1 cellular context compared by ENCODE assay signal in the genomic region with DNA sequence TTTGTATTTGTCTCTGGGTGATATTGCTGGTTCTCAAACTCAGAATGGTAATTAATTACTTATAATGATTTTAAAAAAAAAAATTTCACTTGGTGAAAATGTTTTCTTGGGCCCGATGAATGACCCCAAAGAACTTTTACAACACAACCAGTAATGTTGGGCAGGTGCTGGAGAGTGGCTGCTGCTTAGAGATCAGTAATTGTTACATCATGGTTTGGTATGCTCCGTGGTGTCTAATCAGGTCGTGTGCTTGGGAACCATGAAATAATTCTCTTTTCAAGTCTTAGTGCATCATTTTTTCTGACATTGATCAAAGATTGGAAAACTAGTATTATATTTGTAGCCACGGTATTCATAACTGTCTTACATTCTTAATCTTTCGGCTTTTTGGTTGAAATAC.
TF ChIP-seq lines count a peak whose summit lies in the region.

No MANE protein-coding gene starts in this region.

TF ChIP-seq in HepG2, 621 proteins besides CTCF, POLR2A, EP300 and RAD21:
- TF ChIP-seq ZNF12 (CRISPR knock-in tag; IDR thresholded peaks at IDR 0.05) (no peak), PTBP1 (IDR thresholded peaks at IDR 0.05; ENCODE audit: low read depth, low read length, poor library complexity, severe bottlenecking) (no peak)
